In genomic region chr20:11542645-11543044, GRCh38 we compare ENCODE assay signal across 2 cellular contexts.
TF ChIP-seq lines count a peak whose summit lies in the region.

No MANE protein-coding gene starts in this region.

TF ChIP-seq in HepG2, 621 proteins besides CTCF, POLR2A, EP300 and RAD21:
- TF ChIP-seq PHF21A (CRISPR knock-in tag; IDR thresholded peaks at IDR 0.05) (no peak), MAFF (IDR thresholded peaks at IDR 0.05; ENCODE audit: low read depth, low read length) (peak; percentile 59; the same call in 1 of the 2 replicates), MAFK (conservative IDR thresholded peaks at IDR 0.05 in 1 of 2, IDR thresholded peaks at IDR 0.05 in 1 of 2; ENCODE audit: low read length in 2 of 2) (peak; percentile 47 to 82; a peak in 2 of 4 replicates)

TF ChIP-seq in H1, 55 proteins besides CTCF, POLR2A, EP300 and RAD21:
- TF ChIP-seq RXRA (IDR thresholded peaks at IDR 0.05; ENCODE audit: insufficient read depth, low read depth, low read length) = no peak
- no peak for TF ChIP-seq CEBPB (IDR thresholded peaks at IDR 0.05; ENCODE audit: low read depth, low read length)
- TF ChIP-seq CBX5 (IDR thresholded peaks at IDR 0.05; ENCODE audit: low read depth, low read length) = no peak
- no peak for TF ChIP-seq TCF12 (IDR thresholded peaks at IDR 0.05; ENCODE audit: low read depth, low read length)
- no peak for TF ChIP-seq HDAC2 (IDR thresholded peaks at IDR 0.05; ENCODE audit: borderline replicate concordance in 1 of 2, low read depth in 2 of 2, low read length in 2 of 2)
- TF ChIP-seq BCL11A (IDR thresholded peaks at IDR 0.05; ENCODE audit: low read depth in 2 of 2, low read length in 2 of 2) = no peak
- no peak for TF ChIP-seq MAX (IDR thresholded peaks at IDR 0.05)
- TF ChIP-seq EGR1 (IDR thresholded peaks at IDR 0.05; ENCODE audit: borderline replicate concordance, low read depth, low read length) = no peak
- TF ChIP-seq KDM1A (IDR thresholded peaks at IDR 0.05; ENCODE audit: borderline replicate concordance, low read length) = no peak
- TF ChIP-seq SRF (IDR thresholded peaks at IDR 0.05; ENCODE audit: low read depth, low read length) = no peak
- no peak for TF ChIP-seq KDM5A (IDR thresholded peaks at IDR 0.05; ENCODE audit: low read length)
- TF ChIP-seq PHF8 (conservative IDR thresholded peaks at IDR 0.05; ENCODE audit: low read depth, low read length) = no peak
- TF ChIP-seq CBX8 (IDR thresholded peaks at IDR 0.05; ENCODE audit: borderline replicate concordance, low read depth, low read length) = no peak
- TF ChIP-seq TBP (IDR thresholded peaks at IDR 0.05; ENCODE audit: low read depth, low read length) = no peak
- no peak for TF ChIP-seq ATF2 (IDR thresholded peaks at IDR 0.05; ENCODE audit: low read length)
